1 cellular context compared by ENCODE assay signal in genomic region chr4:98677799-98678198, GRCh38.
TF ChIP-seq lines count a peak whose summit lies in the region.

No MANE protein-coding gene starts in this region.

TF ChIP-seq in IMR-90, 13 proteins besides CTCF, POLR2A, EP300 and RAD21 (continued from another document):
- no peak for TF ChIP-seq USF2 (IDR thresholded peaks at IDR 0.05; ENCODE audit: low read depth, low read length)
TF ChIP-seq in IMR-90: peak in this region for 0.
